In the genomic region with DNA sequence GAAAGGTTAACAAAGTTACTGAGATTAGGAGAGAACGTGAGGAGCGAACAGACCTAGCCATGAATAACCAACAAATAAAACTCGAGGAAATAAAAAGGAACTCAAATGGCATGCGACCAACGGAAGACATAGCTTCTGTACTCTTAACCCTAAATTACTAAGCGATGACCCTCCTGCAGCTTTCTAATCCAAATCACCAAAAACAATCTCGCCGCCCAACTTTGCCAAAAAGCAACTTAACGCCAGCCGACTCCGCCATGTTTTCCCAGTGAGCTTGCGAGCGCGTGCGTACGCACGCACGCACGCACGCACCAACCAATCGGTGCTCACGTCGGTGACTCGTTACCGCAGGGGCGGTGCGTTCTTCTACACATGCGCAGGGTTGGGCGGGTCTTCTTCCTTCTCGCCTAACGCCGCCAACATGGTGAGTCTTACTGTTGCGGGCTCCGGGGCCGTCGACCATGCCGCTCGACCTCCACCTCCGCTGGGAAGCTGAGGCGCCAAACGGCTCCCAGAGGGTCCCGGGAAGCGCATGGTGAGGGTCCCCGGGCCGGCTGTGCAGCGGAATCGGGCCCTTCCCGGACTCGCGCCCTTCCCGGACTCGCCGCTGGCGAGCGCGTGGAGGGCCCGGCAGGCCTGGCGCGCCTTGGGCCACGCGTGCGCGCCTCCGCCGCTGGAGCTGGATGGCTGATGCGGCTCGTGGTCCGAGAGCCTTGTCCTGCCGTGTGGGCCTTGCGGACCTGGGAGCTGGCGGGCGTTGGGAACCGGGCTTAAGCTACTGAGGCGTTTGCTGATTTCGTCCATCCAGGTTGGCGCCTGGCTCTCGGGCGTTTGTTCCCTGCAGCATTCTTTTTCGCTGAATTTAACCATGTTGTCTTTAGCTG, we compare ENCODE assay signal across 8 cellular contexts.
DNase-seq lines count a peak whose midpoint lies in the region; ATAC-seq, FAIRE-seq and TF ChIP-seq lines count a peak whose summit lies in the region.

RPL14 (plus strand) TSS at position 400 of the 884 bp plus-strand sequence; CDS start at position 533, 133 bp downstream.

- FAIRE-seq in islet of Langerhans (lab: Jason Lieb, UNC), result peak; percentile 17

- peak; percentile 97 for DNase-seq in AG08395 (ENCODE audit: low spot score)
- peak; percentile 80 to 93 for DNase-seq in NCI-H446 (lab: John Stamatoyannopoulos, UW)
- DNase-seq in cerebellar cortex (ENCODE audit: low spot score), result peak; percentile 97
- DNase-seq in stimulated activated CD4-positive, alpha-beta T cell treated with anti-CD3 and anti-CD28 coated beads, Interleukin-12 subunit alpha, Interleukin-12 subunit beta, amount 100 ng/mL, for 4 hours, result peak; percentile 91

- in situ Hi-C loops in GM18951 (cut with MboI; ENCODE audit: low sequenced_read_pairs, unreplicated experiment), result no loop called here

- peak; percentile 75 for ATAC-seq in HG03196 (IDR thresholded peaks at IDR 0.05; ENCODE audit: unreplicated experiment)
- peak; percentile 73 to 75 for ATAC-seq in activated CD4-positive, CD25-positive, alpha-beta regulatory T cell treated with anti-CD3 and anti-CD28 coated beads, Interleukin-2, amount 50 U/mL, for 24 hours

- peak; percentile 97 for TF ChIP-seq POLR2A in GM18951 (IDR thresholded peaks at IDR 0.05; ENCODE audit: extremely low read depth, insufficient read depth, insufficient read length)

Comparison
In these comparisons a context has a peak if more than half of its experiments do, and no peak if none do; other contexts are left out.
1. Peak in every context shown above with its lines: DNase-seq and ATAC-seq.